Comparison of ENCODE assay signal across 16 cellular contexts in genomic region chr12:103905730-103906349, GRCh38. TPM values are rescaled to one million over a fixed set of nuclear protein-coding genes. Genes with fewer than 3 reads are reported as not detected.
DNase-seq lines count a peak whose midpoint lies in the region; ATAC-seq and TF ChIP-seq lines count a peak whose summit lies in the region.
"Had no signal": no experiment of that assay in that cellular context is flagged by ENCODE, and none has a peak within 500 bp of the region (broad histone marks: within the 10 kb centered on the region; RNA-seq: fewer than 3 reads in every experiment).

No MANE protein-coding gene starts in this region.

- H2AFZ ChIP-seq in neuronal stem cell (ENCODE audit: low read length): no peak overlapping the region

- H2BK120ac ChIP-seq in neuronal stem cell (ENCODE audit: low read depth, low read length): no peak overlapping the region

- H3K4me1 ChIP-seq in HEK293 (ENCODE audit: control insufficient read depth, insufficient read depth, low read length) (no peaks in the 10 kb centered on the region), neuronal stem cell (ENCODE audit: control insufficient read depth in 2 of 2, insufficient read depth in 1 of 2, low read depth in 1 of 2, low read length in 2 of 2) (peaks cover 0 to 2% of the 10 kb centered on the region in 2 donors), psoas muscle (no peaks in the 10 kb centered on the region)

- H2BK15ac ChIP-seq in neuronal stem cell (ENCODE audit: low read length): no peak overlapping the region

- CTCF ChIA-PET in HEK293 (lab: Yijun Ruan, JAX): interaction anchor here (0.7 kb wide), 1 partner anchor 151 kb away, joined by 4 read pairs; no protein-coding TSS in a partner anchor

- no peak overlapping the region for H3K14ac ChIP-seq in neuronal stem cell (ENCODE audit: low read length)

- peak overlapping the region; percentile 24 for H4K8ac ChIP-seq in neuronal stem cell (ENCODE audit: low read depth, low read length)

- H3K36me3 ChIP-seq in HEK293 (ENCODE audit: control insufficient read depth in 2 of 2, insufficient read depth in 1 of 2, low read length in 2 of 2): no peaks in the 10 kb centered on the region
- H3K36me3 ChIP-seq in neuronal stem cell (replicated peaks in 1 of 2; ENCODE audit: control insufficient read depth in 2 of 2, insufficient read depth in 2 of 2, low read length in 2 of 2): no peaks in the 10 kb centered on the region
- H3K36me3 ChIP-seq in psoas muscle (ENCODE audit: insufficient read depth in 1 of 2, low read depth in 1 of 2): no peaks in the 10 kb centered on the region

- H3K9me3 Mint-ChIP-seq in activated T-cell treated with anti-CD3 and anti-CD28 coated beads, Interleukin-2, amount 50 U/mL, for 4 hours: no peaks in the 10 kb centered on the region
- H3K9me3 Mint-ChIP-seq in activated naive CD8-positive, alpha-beta T cell treated with anti-CD3 and anti-CD28 coated beads, Interleukin-2, amount 50 U/mL, for 24 hours: no peaks in the 10 kb centered on the region

- POLR2A ChIA-PET in HEK293 (lab: Yijun Ruan, JAX): no interaction called here

- no peak overlapping the region for H3K4me2 ChIP-seq in neuronal stem cell (ENCODE audit: insufficient read depth, low read length, poor library complexity, severe bottlenecking)

- H3K27ac Mint-ChIP-seq in activated naive CD8-positive, alpha-beta T cell treated with anti-CD3 and anti-CD28 coated beads, Interleukin-2, amount 50 U/mL, for 24 hours: peak overlapping the region; percentile 80

- H3K4me1 Mint-ChIP-seq in activated T-cell treated with anti-CD3 and anti-CD28 coated beads, Interleukin-2, amount 50 U/mL, for 4 hours (ENCODE audit: low read depth): peaks cover 65% of the 10 kb centered on the region
- H3K4me1 Mint-ChIP-seq in activated naive CD8-positive, alpha-beta T cell treated with anti-CD3 and anti-CD28 coated beads, Interleukin-2, amount 50 U/mL, for 24 hours: peaks cover 61% of the 10 kb centered on the region

- H2AK5ac ChIP-seq in neuronal stem cell (ENCODE audit: low read depth, low read length): no peak overlapping the region

- no peak overlapping the region for H3K4me3 Mint-ChIP-seq in activated T-cell treated with anti-CD3 and anti-CD28 coated beads, Interleukin-2, amount 50 U/mL, for 4 hours
- H3K4me3 Mint-ChIP-seq in activated naive CD8-positive, alpha-beta T cell treated with anti-CD3 and anti-CD28 coated beads, Interleukin-2, amount 50 U/mL, for 24 hours: peak overlapping the region; percentile 13

- H3K18ac ChIP-seq in neuronal stem cell (ENCODE audit: low read length): no peak overlapping the region

- H3K27me3 ChIP-seq in neuronal stem cell (ENCODE audit: control insufficient read depth in 3 of 3, insufficient read depth in 3 of 3, low read depth in 1 of 3, low read length in 3 of 3): no peaks in the 10 kb centered on the region
- H3K27me3 ChIP-seq in psoas muscle (ENCODE audit: insufficient read depth in 3 of 3, low read length in 2 of 3): no peaks in the 10 kb centered on the region

- no peak overlapping the region for H4K91ac ChIP-seq in neuronal stem cell (ENCODE audit: low read depth, low read length, poor library complexity)

- WGBS in neuronal stem cell (ENCODE audit: extremely low coverage in 2 of 2, insufficient read length in 2 of 2, insufficient replicate concordance in 1 of 2), 2 donors: no CpG with 5 or more reads among the region's 4 CpGs
- WGBS in psoas muscle, 3 donors: 67 to 71% (median 68%) methylated on average over 4 of the region's 4 CpGs

- no peak for DNase-seq in activated T-cell treated with anti-CD3 and anti-CD28 coated beads, Interleukin-2, amount 50 U/mL, for 4 hours
- DNase-seq in activated T-cell treated with anti-CD3 and anti-CD28 coated beads, Interleukin-2, amount 50 U/mL, for 48 hours: no peak
- DNase-seq in activated naive CD8-positive, alpha-beta T cell treated with anti-CD3 and anti-CD28 coated beads, Interleukin-2, amount 50 U/mL, for 24 hours: no peak
- DNase-seq in neuronal stem cell (ENCODE audit: low spot score) (no peak), psoas muscle (no peak)
- DNase-seq: amniotic stem cell, Calu3, HCEC 1CT, hypothalamus, NCI-H187, NCI-H510A treated with DMSO at 0.1 percent for 48 hours, nucleus accumbens, PC-3 had no signal

- H3K4me3 ChIP-seq in HEK293 (ENCODE audit: low read depth, low read length): no peak overlapping the region
- H3K4me3 ChIP-seq in neuronal stem cell (ENCODE audit: low read length in 2 of 2): peak overlapping the region in 1 of 2 donors; percentile 52
- H3K4me3 ChIP-seq in psoas muscle: no peak overlapping the region

- no peaks in the 10 kb centered on the region for H3K9me3 ChIP-seq in HEK293 (ENCODE audit: control insufficient read depth, insufficient read depth, low read depth, low read length)
- no peaks in the 10 kb centered on the region for H3K9me3 ChIP-seq in neuronal stem cell (replicated peaks in 1 of 2; ENCODE audit: control insufficient read depth in 2 of 2, insufficient read depth in 1 of 2, low read depth in 1 of 2, low read length in 2 of 2)
- no peaks in the 10 kb centered on the region for H3K9me3 ChIP-seq in psoas muscle

- no peak overlapping the region for H2BK5ac ChIP-seq in neuronal stem cell (ENCODE audit: low read length)

- H3K9ac ChIP-seq in neuronal stem cell (ENCODE audit: low read depth, low read length, poor library complexity): no peak overlapping the region

- H3K27ac ChIP-seq in HEK293 (ENCODE audit: extremely low read depth, low read depth, low read length) (no peak overlapping the region), neuronal stem cell (replicated peaks; ENCODE audit: low read length) (no peak overlapping the region), psoas muscle (no peak overlapping the region)

- TF ChIP-seq CTCF in HEK293 (tag by site-specific recombination; IDR thresholded peaks at IDR 0.05) (no peak), psoas muscle (IDR thresholded peaks at IDR 0.05) (no peak)

- no peak overlapping the region for H3K4ac ChIP-seq in neuronal stem cell (ENCODE audit: low read length)

- H2BK12ac ChIP-seq in neuronal stem cell (ENCODE audit: low read length): no peak overlapping the region

- peak; percentile 15 to 61 for ATAC-seq in activated T-cell treated with anti-CD3 and anti-CD28 coated beads, Interleukin-2, amount 50 U/mL, for 4 hours
- ATAC-seq in activated naive CD8-positive, alpha-beta T cell treated with anti-CD3 and anti-CD28 coated beads, Interleukin-2, amount 50 U/mL, for 24 hours: peak; percentile 69
- ATAC-seq in GM19467 (IDR thresholded peaks at IDR 0.05; ENCODE audit: unreplicated experiment): no peak
- no peak for ATAC-seq in psoas muscle
- ATAC-seq in GM18907 (IDR thresholded peaks at IDR 0.05; ENCODE audit: unreplicated experiment): no peak
- ATAC-seq: PC-3 had no signal

- H3K79me1 ChIP-seq in neuronal stem cell (ENCODE audit: low read depth, low read length): no peaks in the 10 kb centered on the region

- no peak overlapping the region for H3K23ac ChIP-seq in neuronal stem cell (ENCODE audit: low read depth, low read length, poor library complexity)

- intact Hi-C loops in psoas muscle (cut with DNase I): no loop called here

- no peaks in the 10 kb centered on the region for H3K36me3 Mint-ChIP-seq in activated T-cell treated with anti-CD3 and anti-CD28 coated beads, Interleukin-2, amount 50 U/mL, for 4 hours (ENCODE audit: insufficient read depth)
- no peaks in the 10 kb centered on the region for H3K36me3 Mint-ChIP-seq in activated naive CD8-positive, alpha-beta T cell treated with anti-CD3 and anti-CD28 coated beads, Interleukin-2, amount 50 U/mL, for 24 hours (ENCODE audit: low read depth)

- H3K27me3 Mint-ChIP-seq in activated T-cell treated with anti-CD3 and anti-CD28 coated beads, Interleukin-2, amount 50 U/mL, for 4 hours (ENCODE audit: low read depth): no peaks in the 10 kb centered on the region
- no peaks in the 10 kb centered on the region for H3K27me3 Mint-ChIP-seq in activated naive CD8-positive, alpha-beta T cell treated with anti-CD3 and anti-CD28 coated beads, Interleukin-2, amount 50 U/mL, for 24 hours

TF ChIP-seq in HEK293, 187 proteins besides CTCF, POLR2A, EP300 and RAD21 (continues in another document):
- TF ChIP-seq ZFHX2 (tag by site-specific recombination; conservative IDR thresholded peaks at IDR 0.05) (peak; percentile 82), ZSCAN18 (tag by site-specific recombination; IDR thresholded peaks at IDR 0.05) (0 out of 2 replicates have a peak, but pooled peaks have one; percentile 57), SP2 (tag by site-specific recombination; IDR thresholded peaks at IDR 0.05) (peak; percentile 9; the same call in 1 of the 2 replicates), ZNF514 (tag by site-specific recombination; IDR thresholded peaks at IDR 0.05) (no peak), ZNF366 (tag by site-specific recombination; conservative IDR thresholded peaks at IDR 0.05) (peak; percentile 98), YY2 (tag by site-specific recombination; IDR thresholded peaks at IDR 0.05) (peak; percentile 43; the same call in 1 of the 2 replicates)

RNA-seq across cellular contexts. Expression of gene HSP90B1, which starts 24.4 kb away (rescaled TPM):
- 100 to 1,000 TPM; 422 to 538 (median 503) TPM for total RNA-seq in activated T-cell treated with anti-CD3 and anti-CD28 coated beads, Interleukin-2, amount 50 U/mL, for 4 hours
- polyA plus RNA-seq in neuronal stem cell (2013, experiment 1 of 2): 312 TPM
- polyA plus RNA-seq in neuronal stem cell (2013, experiment 2 of 2): 308 TPM
- total RNA-seq in psoas muscle: 100 to 1,000 TPM in 3 of 4 donors, 10 to 100 TPM in 1; 85.7 to 137 (median 126) TPM
- polyA plus RNA-seq in psoas muscle: 100 to 1,000 TPM; 118 to 238 (median 129) TPM

RNA-seq across cellular contexts. Expression of gene TDG, which starts 59.8 kb away (rescaled TPM):
- total RNA-seq in activated T-cell treated with anti-CD3 and anti-CD28 coated beads, Interleukin-2, amount 50 U/mL, for 4 hours: 10 to 100 TPM; 49.6 to 58.3 (median 50.0) TPM
- 54.1 TPM for polyA plus RNA-seq in neuronal stem cell (2013, experiment 1 of 2)
- polyA plus RNA-seq in neuronal stem cell (2013, experiment 2 of 2): 57.1 TPM
- 10 to 100 TPM in 3 of 4 donors, 1 to 10 TPM in 1; 5.5 to 15.5 (median 11.8) TPM for total RNA-seq in psoas muscle
- polyA plus RNA-seq in psoas muscle: 10 to 100 TPM in 1 of 3 donors, 1 to 10 TPM in 2; 6.6 to 11.2 (median 9.9) TPM

Comparison
In these comparisons a context has a peak if more than half of its experiments do, and no peak if none do; other contexts are left out.
1. ATAC-seq: peak in activated T-cell treated with anti-CD3 and anti-CD28 coated beads, Interleukin-2, amount 50 U/mL, for 4 hours (2 of 2) and activated naive CD8-positive, alpha-beta T cell treated with anti-CD3 and anti-CD28 coated beads, Interleukin-2, amount 50 U/mL, for 24 hours (single experiment); none in GM19467 (single experiment), psoas muscle (0 of 4) and GM18907 (single experiment).